8 cellular contexts compared by ENCODE assay signal in the genomic region with DNA sequence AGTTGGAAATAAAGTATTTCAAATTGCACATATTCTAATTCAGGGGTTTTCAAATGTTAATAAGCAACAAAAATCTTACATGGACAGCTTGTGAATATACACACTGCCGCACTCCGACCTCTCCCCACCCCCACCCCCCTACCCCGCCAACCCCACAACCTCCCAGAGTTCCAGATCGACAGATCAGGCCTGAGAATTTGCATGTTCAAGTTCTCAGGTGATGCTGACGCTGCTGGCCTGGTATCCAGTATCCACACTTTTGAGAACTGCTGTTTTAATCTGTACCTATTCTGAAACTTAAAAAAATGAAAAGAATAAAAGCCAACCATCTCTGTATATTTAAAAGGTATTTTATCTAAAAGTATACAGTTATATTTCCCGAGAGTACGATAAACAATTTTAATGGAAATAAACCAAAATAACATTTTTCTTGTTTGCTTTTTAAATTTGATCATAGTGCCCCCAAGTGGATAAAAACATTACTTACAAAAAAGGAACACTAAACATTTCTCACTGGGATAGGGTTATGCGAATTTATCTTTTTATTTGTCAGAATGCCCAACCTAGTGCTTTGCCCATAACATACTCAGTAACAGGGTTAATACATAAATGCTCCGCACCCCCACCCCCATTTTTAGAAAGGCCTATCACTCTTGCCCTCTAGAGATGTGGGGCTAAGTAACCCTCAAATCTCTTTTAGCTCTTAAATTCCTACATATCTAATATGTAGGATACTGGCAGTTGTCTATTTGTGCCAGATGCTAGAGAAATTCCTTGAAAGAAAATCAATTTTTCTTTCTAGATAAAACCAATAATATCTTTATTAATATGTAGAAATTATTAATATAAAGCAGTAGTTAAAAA.
DNase-seq lines count a peak whose midpoint lies in the region; ATAC-seq and TF ChIP-seq lines count a peak whose summit lies in the region.

No MANE protein-coding gene starts in this region.

- no peaks in the 10 kb centered on the region for H3K79me2 ChIP-seq in GM23248 (ENCODE audit: insufficient read depth)

- H3K27ac ChIP-seq in GM23248: no peak overlapping the region

- H3K9me3 ChIP-seq in GM23248 (ENCODE audit: low read depth): no peaks in the 10 kb centered on the region

- no peak overlapping the region for H2AFZ ChIP-seq in GM23248

- no peaks in the 10 kb centered on the region for H4K20me1 ChIP-seq in GM23248 (ENCODE audit: insufficient read depth)

- H3F3A ChIP-seq in GM23248 (ENCODE audit: insufficient read depth): no peaks in the 10 kb centered on the region

- H3K36me3 ChIP-seq in GM23248 (ENCODE audit: low read depth): no peaks in the 10 kb centered on the region

- no peak overlapping the region for H3K4me2 ChIP-seq in GM23248 (ENCODE audit: unreplicated experiment)

- no peak for ATAC-seq in GM19035 (IDR thresholded peaks at IDR 0.05; ENCODE audit: unreplicated experiment)

- H3K27me3 ChIP-seq in GM23248 (replicated peaks; ENCODE audit: insufficient read depth): no peaks in the 10 kb centered on the region

- TF ChIP-seq CTCF in AG10803 (conservative IDR thresholded peaks at IDR 0.05; ENCODE audit: low read length): peak; percentile 49

- in situ Hi-C loops in GM23248 (cut with MboI): loop anchor here (10.0 kb wide), 1 partner anchor 318 kb away; no protein-coding TSS in a partner anchor

- no peaks in the 10 kb centered on the region for H3K4me1 ChIP-seq in GM23248 (ENCODE audit: insufficient read depth)

- no peaks in the 10 kb centered on the region for H3K9me2 ChIP-seq in GM23248 (ENCODE audit: insufficient read depth)

- WGBS in GM23248 (ENCODE audit: low coverage in 1 of 2, low lambda C conversion rate in 2 of 2, missing lambda C conversion rate in 2 of 2), 2 experiments: 1 to 14% methylated on average over 8 to 9 of the region's 9 CpGs

- DNase-seq in AG10803 (ENCODE audit: low read depth): peak; percentile 15
- peak; percentile 33 for DNase-seq in GM23248
- DNase-seq in SK-N-DZ (ENCODE audit: low spot score): peak; percentile 4
- peak; percentile 28 for DNase-seq in inferior parietal cortex (ENCODE audit: extremely low spot score)
- DNase-seq in NOMO-1 treated with dmso at 0.1 percent for 144 hours (lab: John Stamatoyannopoulos, UW; ENCODE audit: unreplicated experiment): no peak
- no peak for DNase-seq in middle frontal gyrus (ENCODE audit: extremely low spot score, low spot score)
- DNase-seq in T-helper 9 cell: no peak

- H3K9ac ChIP-seq in GM23248: no peak overlapping the region

- H3K4me3 ChIP-seq in AG10803 (ENCODE audit: low read length) (no peak overlapping the region), GM23248 (no peak overlapping the region)

Comparison
In these comparisons a context has a peak if more than half of its experiments do, and no peak if none do; other contexts are left out.
1. DNase-seq: peak in AG10803 (single experiment), GM23248 (single experiment), SK-N-DZ (single experiment) and inferior parietal cortex (single experiment); none in NOMO-1 treated with dmso at 0.1 percent for 144 hours (single experiment), middle frontal gyrus (single experiment) and T-helper 9 cell (single experiment).